ENCODE assay signal across 25 cellular contexts in the genomic region with DNA sequence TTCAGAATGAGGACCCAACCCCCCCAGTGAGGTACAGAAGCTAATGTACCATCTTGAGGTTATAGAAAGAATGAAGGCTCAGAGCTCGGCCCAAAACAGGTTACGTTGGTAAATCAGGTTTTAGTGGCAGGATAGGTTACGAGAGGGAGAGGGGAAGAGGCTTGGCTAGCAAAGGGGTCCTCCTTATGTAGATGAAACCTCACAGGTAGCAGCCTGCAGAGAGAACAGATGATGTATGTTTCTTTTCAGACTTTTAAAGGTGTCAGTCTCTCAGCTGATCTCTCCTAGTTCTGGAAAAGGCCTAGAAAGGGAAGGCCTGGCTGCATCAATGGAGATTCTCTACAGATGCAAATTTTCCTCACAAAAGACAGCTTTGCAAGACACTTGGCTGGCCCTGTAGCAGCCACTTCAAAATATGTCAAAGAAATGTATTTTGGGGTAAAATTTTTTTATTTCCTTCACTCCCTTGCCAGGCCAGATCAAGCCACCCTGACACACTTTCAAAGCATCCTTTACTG.
"Had no signal": no experiment of that assay in that cellular context is flagged by ENCODE, and none has a peak within 500 bp of the region (broad histone marks: within the 10 kb centered on the region; RNA-seq: fewer than 3 reads in every experiment).

No MANE protein-coding gene starts in this region.

- ATAC-seq: activated T-helper 17 cell treated with anti-CD3 and anti-CD28 coated beads, Interleukin-2, amount 50 U/mL, for 72 hours; PC-3; SK-N-SH treated with all-trans-retinoic acid at 6 μM for 48 hours had no signal

- H3K4me1 Mint-ChIP-seq: activated T-helper 17 cell treated with anti-CD3 and anti-CD28 coated beads, Interleukin-2, amount 50 U/mL, for 72 hours had no signal

- H3K36me3 Mint-ChIP-seq: activated CD4-positive, alpha-beta memory T cell treated with anti-CD3 and anti-CD28 coated beads for 36 hours; activated naive CD8-positive, alpha-beta T cell; brain had no signal

- H3K27ac Mint-ChIP-seq: activated CD4-positive, alpha-beta memory T cell treated with anti-CD3 and anti-CD28 coated beads for 36 hours; activated CD4-positive, alpha-beta T cell treated with anti-CD3 and anti-CD28 coated beads, Interleukin-2, amount 10 ng/mL, durations not matched to agents 24 days and 14 days; activated naive CD4-positive, alpha-beta T cell treated with anti-CD3 and anti-CD28 coated beads for 36 hours; activated naive CD8-positive, alpha-beta T cell; activated T-helper 17 cell treated with anti-CD3 and anti-CD28 coated beads, Interleukin-2, amount 50 U/mL, for 72 hours; brain; T-helper 1 cell treated with Interleukin-12 subunit alpha and Interleukin-12 subunit beta and Interleukin-4 antibody, amounts not matched to agents 30 μg/mL and 1 μg/mL, for 36 hours had no signal

- H3K9me3 ChIP-seq: SJSA1 had no signal

- H3K27me3 ChIP-seq: SJSA1 had no signal

- H3K4me1 ChIP-seq: SJSA1 had no signal

- H3K4me3 ChIP-seq: SJSA1 had no signal

- H3K27ac ChIP-seq: SJSA1 had no signal

- DNase-seq: activated CD4-positive, alpha-beta memory T cell treated with anti-CD3 and anti-CD28 coated beads for 36 hours; activated CD4-positive, alpha-beta T cell treated with anti-CD3 and anti-CD28 coated beads, Interleukin-2, amount 10 ng/mL, durations not matched to agents 24 days and 14 days; activated CD4-positive, CD25-positive, alpha-beta regulatory T cell treated with anti-CD3 and anti-CD28 coated beads, Interleukin-2, amount 50 U/mL, for 72 hours; activated CD8-positive, alpha-beta memory T cell treated with anti-CD3 and anti-CD28 coated beads for 24 hours; activated gamma-delta T cell; activated naive CD4-positive, alpha-beta T cell treated with anti-CD3 and anti-CD28 coated beads for 36 hours; activated T-cell treated with anti-CD3 and anti-CD28 coated beads, Interleukin-2, amount 50 U/mL, for 48 hours; amygdala; KG1; NCI-H1048; NCI-H1417; NCI-H1930; NCI-H2107; NCI-H345; NCI-H510A; NCI-H526 treated with DMSO at 0.1 percent for 48 hours; PC-3; SHP77 had no signal

- H3K4me3 Mint-ChIP-seq: activated CD4-positive, alpha-beta memory T cell treated with anti-CD3 and anti-CD28 coated beads for 36 hours; activated CD4-positive, alpha-beta T cell treated with anti-CD3 and anti-CD28 coated beads, Interleukin-2, amount 10 ng/mL, durations not matched to agents 24 days and 14 days; activated naive CD4-positive, alpha-beta T cell treated with anti-CD3 and anti-CD28 coated beads for 36 hours; activated naive CD8-positive, alpha-beta T cell; activated T-helper 17 cell treated with anti-CD3 and anti-CD28 coated beads, Interleukin-2, amount 50 U/mL, for 72 hours; brain; central memory CD8-positive, alpha-beta T cell; T-helper 1 cell treated with Interleukin-12 subunit alpha and Interleukin-12 subunit beta and Interleukin-4 antibody, amounts not matched to agents 30 μg/mL and 1 μg/mL, for 36 hours had no signal

- H3K27me3 Mint-ChIP-seq: activated CD4-positive, alpha-beta memory T cell treated with anti-CD3 and anti-CD28 coated beads for 36 hours; activated CD4-positive, alpha-beta T cell treated with anti-CD3 and anti-CD28 coated beads, Interleukin-2, amount 10 ng/mL, durations not matched to agents 24 days and 14 days; activated naive CD8-positive, alpha-beta T cell; activated T-helper 17 cell treated with anti-CD3 and anti-CD28 coated beads, Interleukin-2, amount 50 U/mL, for 72 hours; central memory CD8-positive, alpha-beta T cell had no signal

- H3K9me3 Mint-ChIP-seq: activated CD4-positive, alpha-beta memory T cell treated with anti-CD3 and anti-CD28 coated beads for 36 hours; activated CD4-positive, alpha-beta T cell treated with anti-CD3 and anti-CD28 coated beads, Interleukin-2, amount 10 ng/mL, durations not matched to agents 24 days and 14 days; activated naive CD4-positive, alpha-beta T cell treated with anti-CD3 and anti-CD28 coated beads for 36 hours; activated T-helper 17 cell treated with anti-CD3 and anti-CD28 coated beads, Interleukin-2, amount 50 U/mL, for 72 hours; brain; central memory CD8-positive, alpha-beta T cell; T-helper 1 cell treated with Interleukin-12 subunit alpha and Interleukin-12 subunit beta and Interleukin-4 antibody, amounts not matched to agents 30 μg/mL and 1 μg/mL, for 36 hours had no signal

- H3K36me3 ChIP-seq: SJSA1 had no signal
